In the genomic region with DNA sequence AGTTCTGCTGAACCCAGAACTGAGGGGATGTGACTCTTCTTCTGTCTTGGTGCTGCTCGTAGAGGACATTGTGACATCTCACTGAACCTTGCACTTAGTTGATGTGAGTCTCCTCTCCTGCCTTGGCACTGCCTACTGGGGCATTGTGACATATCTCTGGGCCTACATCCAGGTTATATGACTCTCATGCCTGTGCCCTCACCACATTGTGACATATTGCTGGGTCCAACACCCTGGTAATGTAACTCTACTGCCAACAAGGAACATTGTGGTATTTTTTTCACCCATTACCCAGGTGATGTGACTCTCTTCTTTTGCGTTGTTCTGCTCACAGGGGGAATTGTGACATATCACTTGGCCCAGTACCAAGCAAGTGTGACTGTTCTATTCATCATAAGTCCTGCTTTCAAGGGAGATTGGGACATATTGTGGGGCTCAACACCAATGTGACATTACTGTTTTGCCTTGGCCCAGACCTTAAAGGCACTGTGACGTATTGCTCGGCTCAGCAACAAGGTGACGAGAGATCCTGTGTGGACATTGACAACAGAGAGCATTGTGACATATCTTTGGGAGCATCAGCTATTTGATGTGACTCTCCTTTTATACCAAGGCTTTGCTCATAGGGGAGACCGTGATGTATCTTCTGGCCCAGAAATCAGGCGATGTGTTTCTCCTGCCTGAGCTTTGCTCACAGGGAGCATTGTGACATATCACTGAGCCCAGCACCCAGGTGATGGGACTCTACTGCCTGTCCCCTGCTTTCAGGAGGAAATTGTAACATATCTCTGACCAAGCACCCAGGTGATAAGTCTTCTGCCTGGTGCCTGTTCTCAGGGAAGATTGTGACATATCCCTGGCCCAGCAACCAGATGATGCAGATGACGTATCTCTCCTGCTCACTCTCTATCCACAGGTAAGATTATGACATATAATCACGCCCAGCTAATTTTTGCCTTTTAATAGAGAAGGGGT, we compare ENCODE assay signal across 19 cellular contexts. TPM values are rescaled to one million over a fixed set of nuclear protein-coding genes. Genes with fewer than 3 reads are reported as not detected.
DNase-seq lines count a peak whose midpoint lies in the region; ATAC-seq, FAIRE-seq and TF ChIP-seq lines count a peak whose summit lies in the region.
"Had no signal": no experiment of that assay in that cellular context is flagged by ENCODE, and none has a peak within 500 bp of the region (broad histone marks: within the 10 kb centered on the region; RNA-seq: fewer than 3 reads in every experiment).

No MANE protein-coding gene starts in this region.

- no peak for TF ChIP-seq POLR2A in K562 (conservative IDR thresholded peaks at IDR 0.05)

- ATAC-seq in K562 (no peak), psoas muscle (peak; percentile 80 to 86 (median 82))
- ATAC-seq: CD8-positive, alpha-beta T cell had no signal

- POLR2A ChIA-PET in K562 (lab: Yijun Ruan, JAX), result no interaction called here

- no TSS peak for BruUV-seq in K562 (replicated peaks; lab: Mats Ljungman, UMichigan)

- CTCF ChIA-PET in K562 (lab: Yijun Ruan, JAX; ENCODE audit: low intra/inter-chr PET ratio), result no interaction called here

- H3K79me2 ChIP-seq in K562 (ENCODE audit: control insufficient read depth, insufficient read depth, low read length), result no peaks in the 10 kb centered on the region

- no peaks in the 10 kb centered on the region for H3K4me1 Mint-ChIP-seq in activated T-cell treated with anti-CD3 and anti-CD28 coated beads, Interleukin-2, amount 50 U/mL, for 24 hours (ENCODE audit: low read depth)
- H3K4me1 Mint-ChIP-seq: B cell, H9 had no signal

- no peaks in the 10 kb centered on the region for H3K27me3 Mint-ChIP-seq in activated T-cell treated with anti-CD3 and anti-CD28 coated beads, Interleukin-2, amount 50 U/mL, for 24 hours
- H3K27me3 Mint-ChIP-seq: B cell had no signal

- H3K36me3 Mint-ChIP-seq in activated T-cell treated with anti-CD3 and anti-CD28 coated beads, Interleukin-2, amount 50 U/mL, for 24 hours (ENCODE audit: low read depth), result peaks cover 2% of the 10 kb centered on the region
- H3K36me3 Mint-ChIP-seq: CD8-positive, alpha-beta T cell had no signal

- no peak for FAIRE-seq in K562 (lab: Jason Lieb, UNC)
- FAIRE-seq in RCC 7860 (lab: Jason Lieb, UNC), result no peak
- FAIRE-seq: G401.6 had no signal

- no peak overlapping the region for H3K4me3 ChIP-seq in K562
- H3K4me3 ChIP-seq in liver (ENCODE audit: low read depth in 1 of 3, low read length in 3 of 3), result peak overlapping the region in 2 of 3 donors; percentile 26 to 35
- H3K4me3 ChIP-seq in psoas muscle, result no peak overlapping the region

- H3K9me3 Mint-ChIP-seq in activated T-cell treated with anti-CD3 and anti-CD28 coated beads, Interleukin-2, amount 50 U/mL, for 24 hours, result no peaks in the 10 kb centered on the region
- H3K9me3 Mint-ChIP-seq: CD8-positive, alpha-beta T cell had no signal

- no peak overlapping the region for H2AFZ ChIP-seq in K562 (ENCODE audit: low read depth, low read length)

- H3K27ac ChIP-seq in K562 (ENCODE audit: extremely low read depth, low read depth, low read length) (no peak overlapping the region), liver (ENCODE audit: low read depth in 1 of 2, low read length in 2 of 2) (peak overlapping the region in 1 of 2 donors; percentile 18), psoas muscle (peak overlapping the region; percentile 41)
- H3K27ac ChIP-seq: KMS-11 had no signal

- intact Hi-C loops in K562 (cut with micrococcal nuclease), result no loop called here
- intact Hi-C loops in psoas muscle (cut with DNase I), result no loop called here

- in situ Hi-C loops in K562 (cut with MboI), result no loop called here

- H3K27me3 ChIP-seq in K562 (ENCODE audit: control insufficient read depth in 2 of 2, insufficient read depth in 2 of 2, low read length in 2 of 2), result no peaks in the 10 kb centered on the region
- no peaks in the 10 kb centered on the region for H3K27me3 ChIP-seq in liver (ENCODE audit: control insufficient read depth in 4 of 4, insufficient read depth in 4 of 4, low read length in 3 of 4)
- no peaks in the 10 kb centered on the region for H3K27me3 ChIP-seq in psoas muscle (ENCODE audit: insufficient read depth in 3 of 3, low read length in 2 of 3)

- TF ChIP-seq EP300 in K562 (IDR thresholded peaks at IDR 0.05; ENCODE audit: low read length), result no peak

- no peak overlapping the region for H3K27ac Mint-ChIP-seq in activated T-cell treated with anti-CD3 and anti-CD28 coated beads, Interleukin-2, amount 50 U/mL, for 24 hours
- H3K27ac Mint-ChIP-seq: B cell; CD8-positive, alpha-beta T cell; H9 had no signal

- H3K9me1 ChIP-seq in K562 (ENCODE audit: control insufficient read depth, insufficient read depth, low read length), result no peaks in the 10 kb centered on the region

- TF ChIP-seq RAD21 in K562 (CRISPR knock-in tag; conservative IDR thresholded peaks at IDR 0.05 in 1 of 2, IDR thresholded peaks at IDR 0.05 in 1 of 2), result no peak
- no peak for TF ChIP-seq RAD21 in liver (IDR thresholded peaks at IDR 0.05)

- no peak overlapping the region for H3K4me3 Mint-ChIP-seq in activated T-cell treated with anti-CD3 and anti-CD28 coated beads, Interleukin-2, amount 50 U/mL, for 24 hours
- H3K4me3 Mint-ChIP-seq: B cell; CD8-positive, alpha-beta T cell; H9 had no signal

- no peaks in the 10 kb centered on the region for H3K4me1 ChIP-seq in K562 (replicated peaks in 1 of 2; ENCODE audit: control insufficient read depth in 2 of 2, insufficient read depth in 2 of 2, low read length in 2 of 2)
- no peaks in the 10 kb centered on the region for H3K4me1 ChIP-seq in liver (ENCODE audit: control insufficient read depth in 4 of 4, insufficient read depth in 4 of 4, low read length in 3 of 4)
- H3K4me1 ChIP-seq in psoas muscle, result no peaks in the 10 kb centered on the region

- no peak overlapping the region for H3K9ac ChIP-seq in K562 (ENCODE audit: insufficient read depth in 1 of 2, low read depth in 2 of 2, low read length in 2 of 2)
- H3K9ac ChIP-seq in liver (ENCODE audit: low read depth in 1 of 2, low read length in 2 of 2), result no peak overlapping the region
- H3K9ac ChIP-seq: KMS-11 had no signal

- peak; percentile 2 for DNase-seq in CD1c-positive myeloid dendritic cell (ENCODE audit: extremely low spot score)
- DNase-seq in K562 (ENCODE audit: extremely low read depth in 1 of 4, low spot score in 3 of 4), result no peak
- DNase-seq in psoas muscle, result no peak
- DNase-seq in activated T-cell treated with anti-CD3 and anti-CD28 coated beads, Interleukin-2, amount 50 U/mL, for 24 hours, result no peak
- DNase-seq in C1 segment of cervical spinal cord (lab: John Stamatoyannopoulos, UW), result no peak
- no peak for DNase-seq in RCC 7860 (ENCODE audit: low spot score)
- DNase-seq: ACHN; CD8-positive, alpha-beta T cell; DND-41; H9; NCI-H1048; NCI-H1436 treated with DMSO at 0.1 percent for 48 hours; NCI-H2081; NCI-H510A; NCI-H774 had no signal

- H3K9me3 ChIP-seq in K562 (replicated peaks; ENCODE audit: control insufficient read depth, insufficient read depth, low read depth, low read length) (peaks cover 5% of the 10 kb centered on the region; the same call in 1 of the 2 replicates), liver (ENCODE audit: control insufficient read depth in 4 of 4, low read length in 3 of 4) (peaks cover 2 to 28% (median 9%) of the 10 kb centered on the region in 4 donors), psoas muscle (no peaks in the 10 kb centered on the region)

- TF ChIP-seq CTCF in K562 (IDR thresholded peaks at IDR 0.05 in 2 of 3, conservative IDR thresholded peaks at IDR 0.05 in 1 of 3; ENCODE audit: insufficient read depth in 2 of 3, low read depth in 1 of 3, low read length in 3 of 3), result no peak
- TF ChIP-seq CTCF in liver (IDR thresholded peaks at IDR 0.05; ENCODE audit: low read depth, low read length, missing input control), result no peak
- TF ChIP-seq CTCF in psoas muscle (IDR thresholded peaks at IDR 0.05), result no peak

- H4K20me1 ChIP-seq in K562 (replicated peaks; ENCODE audit: control insufficient read depth, insufficient read depth, low read length), result no peaks in the 10 kb centered on the region

- H3K4me2 ChIP-seq in K562 (ENCODE audit: insufficient read depth, low read length), result no peak overlapping the region
- H3K4me2 ChIP-seq: KMS-11 had no signal

- 52% methylated on average over 9 of the region's 9 CpGs for WGBS in K562 (ENCODE audit: insufficient coverage, low coverage, missing lambda C conversion rate)
- WGBS in liver, result 83% methylated on average over 9 of the region's 9 CpGs
- WGBS in psoas muscle, 3 donors, result 79 to 88% (median 87%) methylated on average over 9 of the region's 9 CpGs

- H3K36me3 ChIP-seq in K562 (ENCODE audit: control insufficient read depth, insufficient read depth, low read length) (no peaks in the 10 kb centered on the region), liver (ENCODE audit: control insufficient read depth in 4 of 4, insufficient read depth in 3 of 4, low read depth in 1 of 4, low read length in 3 of 4) (no peaks in the 10 kb centered on the region), psoas muscle (ENCODE audit: insufficient read depth in 1 of 2, low read depth in 1 of 2) (no peaks in the 10 kb centered on the region)

TF ChIP-seq in K562, 482 proteins besides CTCF, POLR2A, EP300 and RAD21 (continues in another document):
- TF ChIP-seq XRCC5 (IDR thresholded peaks at IDR 0.05; ENCODE audit: low read depth, low read length), result no peak

TF ChIP-seq in liver, 16 proteins besides CTCF, POLR2A, EP300 and RAD21 (continues in another document):
- TF ChIP-seq RXRA (IDR thresholded peaks at IDR 0.05), result peak in 1 of 2 donors; percentile 34

RNA-seq across cellular contexts. Expression of a gene that starts 12.2 kb away (rescaled TPM):
- total RNA-seq in K562 (2011; cell fraction: chromatin; rRNA removed; ENCODE audit: low replicate concordance), result 24.0 and 29.1 TPM in 2 replicates
- total RNA-seq in K562 (2011; cell fraction: nucleolus; rRNA removed), result 29.0 and 42.2 TPM in 2 replicates
- total RNA-seq in K562 (2011; cell fraction: nucleoplasm; rRNA removed), result 33.7 and 35.3 TPM in 2 replicates
- total RNA-seq in K562 (2014; rRNA removed) (10.5 and 11.4 TPM in 2 replicates), K562 (2014; rRNA removed; fragmentation: Illumina TruSeq; extraction: Trizol) (15.1 and 18.1 TPM in 2 replicates), K562 (2015; rRNA removed; fragmentation: Illumina TruSeq; extraction: Trizol) (16.3 and 16.6 TPM in 2 replicates), K562 (2021) (11.4 and 12.3 TPM in 2 replicates), liver (10 to 100 TPM in 1 of 2 donors, 1 to 10 TPM in 1; 7.4 to 10.1 TPM), psoas muscle (10 to 100 TPM in 1 of 4 donors, 1 to 10 TPM in 3; 6.9 to 11.3 (median 7.7) TPM)
- polyA plus RNA-seq in K562 (2011; rRNA removed) (13.8 and 17.1 TPM in 2 replicates), K562 (2014; fragmentation: Illumina TruSeq; extraction: Trizol) (17.1 and 18.4 TPM in 2 replicates), K562 (2014; fragmentation: Nextera tagmentation; extraction: Ambion mirVana) (10 to 100 TPM; 16.5 to 24.5 TPM), K562 (2014; rRNA removed) (14.9 and 21.2 TPM in 2 replicates), liver (1 to 10 TPM; 4.0 to 9.4 TPM), psoas muscle (1 to 10 TPM; 3.5 to 8.4 (median 4.8) TPM)
- 21.8 and 24.0 TPM in 2 replicates for polyA plus RNA-seq in K562 (2011; cell fraction: cytosol; rRNA removed)
- 15.4 and 17.2 TPM in 2 replicates for polyA plus RNA-seq in K562 (2011; cell fraction: nucleus; rRNA removed)
- polyA plus RNA-seq in K562 (2012), result 9.6 and 15.7 TPM in 2 replicates
- polyA minus RNA-seq in K562 (2011; rRNA and poly(A)+ RNA removed), result 16.3 and 26.6 TPM in 2 replicates
- 8.4 and 13.1 TPM in 2 replicates for polyA minus RNA-seq in K562 (2011; cell fraction: cytosol; rRNA and poly(A)+ RNA removed)
- polyA minus RNA-seq in K562 (2011; cell fraction: nucleus; rRNA and poly(A)+ RNA removed), result 18.8 and 34.4 TPM in 2 replicates

Comparison
In these comparisons a context has a peak if more than half of its experiments do, and no peak if none do; other contexts are left out.
1. H3K4me3 ChIP-seq: peak in liver (2 of 3); none in K562 (single experiment) and psoas muscle (single experiment).